9 cellular contexts compared by ENCODE assay signal in genomic region chr12:116759783-116760581, GRCh38. TPM values are rescaled to one million over a fixed set of nuclear protein-coding genes. Genes with fewer than 3 reads are reported as not detected.
DNase-seq lines count a peak whose midpoint lies in the region; ATAC-seq and TF ChIP-seq lines count a peak whose summit lies in the region.
"Had no signal": no experiment of that assay in that cellular context is flagged by ENCODE, and none has a peak within 500 bp of the region (broad histone marks: within the 10 kb centered on the region; RNA-seq: fewer than 3 reads in every experiment).

No MANE protein-coding gene starts in this region.

- H3K9ac ChIP-seq in smooth muscle cell (ENCODE audit: low read depth) = no peak overlapping the region

- no peak overlapping the region for H3K27ac ChIP-seq in effector memory CD4-positive, alpha-beta T cell (ENCODE audit: insufficient read depth, low read length, poor library complexity, severe bottlenecking)
- no peak overlapping the region for H3K27ac ChIP-seq in smooth muscle cell (ENCODE audit: low read depth)

- no peaks in the 10 kb centered on the region for H4K20me1 ChIP-seq in smooth muscle cell (ENCODE audit: low read depth)

- no peak overlapping the region for H3K4me3 ChIP-seq in effector memory CD4-positive, alpha-beta T cell (ENCODE audit: insufficient read depth, low read depth, low read length, poor library complexity, severe bottlenecking)
- H3K4me3 ChIP-seq in smooth muscle cell = no peak overlapping the region

- H3K36me3 ChIP-seq in effector memory CD4-positive, alpha-beta T cell (ENCODE audit: control insufficient read depth, insufficient read depth, low read length) = no peaks in the 10 kb centered on the region
- no peaks in the 10 kb centered on the region for H3K36me3 ChIP-seq in smooth muscle cell (ENCODE audit: low read depth)

- H3K9me3 ChIP-seq in effector memory CD4-positive, alpha-beta T cell (ENCODE audit: control insufficient read depth, low read length) = no peaks in the 10 kb centered on the region
- no peaks in the 10 kb centered on the region for H3K9me3 ChIP-seq in smooth muscle cell (replicated peaks; ENCODE audit: low read depth)

- H2AFZ ChIP-seq in smooth muscle cell (ENCODE audit: low read depth) = no peak overlapping the region

- no peaks in the 10 kb centered on the region for H3F3A ChIP-seq in smooth muscle cell (ENCODE audit: low read depth)

- H3K27me3 ChIP-seq in effector memory CD4-positive, alpha-beta T cell (replicated peaks; ENCODE audit: control insufficient read depth, insufficient read depth, low read length, poor library complexity, severe bottlenecking) = no peaks in the 10 kb centered on the region
- H3K27me3 ChIP-seq in smooth muscle cell (ENCODE audit: low read depth) = no peaks in the 10 kb centered on the region

- peak; percentile 9 for DNase-seq in T-helper 9 cell
- DNase-seq in effector memory CD4-positive, alpha-beta T cell = peak in 2 of 3 donors; percentile 5 to 13
- DNase-seq in smooth muscle cell (lab: John Stamatoyannopoulos, UW; ENCODE audit: unreplicated experiment) = no peak
- no peak for DNase-seq in SIG-M5 treated with dmso at 0.1 percent for 504 hours (lab: John Stamatoyannopoulos, UW; ENCODE audit: unreplicated experiment)
- no peak for DNase-seq in LoVo (ENCODE audit: low spot score)
- DNase-seq: MV-4-11 had no signal

- no peak overlapping the region for H3K4me2 ChIP-seq in smooth muscle cell

- no peaks in the 10 kb centered on the region for H3K4me1 ChIP-seq in effector memory CD4-positive, alpha-beta T cell (ENCODE audit: control insufficient read depth, insufficient read depth, low read length, poor library complexity, severe bottlenecking)
- H3K4me1 ChIP-seq in smooth muscle cell (ENCODE audit: low read depth) = no peaks in the 10 kb centered on the region

- H3K79me2 ChIP-seq in smooth muscle cell (ENCODE audit: low read depth) = no peaks in the 10 kb centered on the region

- 75% methylated on average over 21 of the region's 21 CpGs for WGBS in smooth muscle cell (ENCODE audit: low lambda C conversion rate)

- peak; percentile 24 for TF ChIP-seq CTCF in smooth muscle cell (IDR thresholded peaks at IDR 0.05; ENCODE audit: borderline replicate concordance, insufficient read depth, poor library complexity, severe bottlenecking)

- ATAC-seq in GM19351 (IDR thresholded peaks at IDR 0.05; ENCODE audit: unreplicated experiment) (peak; percentile 51), GM19397 (IDR thresholded peaks at IDR 0.05; ENCODE audit: unreplicated experiment) (no peak), HG02759 (IDR thresholded peaks at IDR 0.05; ENCODE audit: unreplicated experiment) (no peak)

RNA-seq across cellular contexts. Expression of gene RNFT2, which starts 21.9 kb away (rescaled TPM):
- total RNA-seq in smooth muscle cell = 1.4 and 2.0 TPM in 2 replicates
- 2.1 and 2.4 TPM in 2 replicates for polyA plus RNA-seq in smooth muscle cell

RNA-seq across cellular contexts. Expression of gene SPRING1, which starts 22.1 kb away (rescaled TPM):
- total RNA-seq in smooth muscle cell = 25.8 and 28.5 TPM in 2 replicates
- 19.0 and 21.3 TPM in 2 replicates for polyA plus RNA-seq in smooth muscle cell

Comparison
In these comparisons a context has a peak if more than half of its experiments do, and no peak if none do; other contexts are left out.
1. DNase-seq: peak in T-helper 9 cell (single experiment) and effector memory CD4-positive, alpha-beta T cell (2 of 3); none in smooth muscle cell (single experiment), SIG-M5 treated with dmso at 0.1 percent for 504 hours (single experiment) and LoVo (single experiment).